Comparison of ENCODE assay signal across 8 cellular contexts in genomic region chr7:44257618-44258422, GRCh38. TPM values are rescaled to one million over a fixed set of nuclear protein-coding genes. Genes with fewer than 3 reads are reported as not detected.
A peak's percentile ranks its signal among the peaks of the same experiment; 100 is the strongest.
DNase-seq lines count a peak whose midpoint lies in the region; ATAC-seq and TF ChIP-seq lines count a peak whose summit lies in the region.

No MANE protein-coding gene starts in this region.

- WGBS in esophagus muscularis mucosa: 21% methylated on average over 15 of the region's 18 CpGs
- no CpG with 5 or more reads among the region's 18 CpGs for WGBS in neuronal stem cell (ENCODE audit: extremely low coverage in 2 of 2, insufficient read length in 2 of 2, insufficient replicate concordance in 1 of 2), 2 donors

- peaks cover 13% of the 10 kb centered on the region for H3K4me1 Mint-ChIP-seq in mesothelial cell of epicardium

- peak overlapping the region; percentile 82 for H2AK5ac ChIP-seq in neuronal stem cell (ENCODE audit: low read depth, low read length)

- in situ Hi-C loops in GM13977 (cut with MboI; ENCODE audit: low pct_unique_long_range_greater_than_20kb, low sequenced_read_pairs, unreplicated experiment): no loop called here

- peak overlapping the region; percentile 65 for H3K9ac ChIP-seq in neuronal stem cell (ENCODE audit: low read depth, low read length, poor library complexity)

- peak overlapping the region; percentile 70 for H2BK5ac ChIP-seq in neuronal stem cell (ENCODE audit: low read length)

- peak overlapping the region; percentile 16 for H2BK120ac ChIP-seq in neuronal stem cell (ENCODE audit: low read depth, low read length)

- H3K4me3 ChIP-seq in esophagus muscularis mucosa (no peak overlapping the region), neuronal stem cell (ENCODE audit: low read length in 2 of 2) (peak overlapping the region in 1 of 2 donors; percentile 7)

- no peaks in the 10 kb centered on the region for H3K27me3 Mint-ChIP-seq in mesothelial cell of epicardium (ENCODE audit: low read depth)

- no peaks in the 10 kb centered on the region for H3K79me1 ChIP-seq in neuronal stem cell (ENCODE audit: low read depth, low read length)

- DNase-seq in GM13977 (ENCODE audit: low spot score) (peak; percentile 88), NOMO-1 treated with DMSO at 0.1 percent for 48 hours (lab: John Stamatoyannopoulos, UW; ENCODE audit: unreplicated experiment) (peak; percentile 89), activated T-cell treated with anti-CD3 and anti-CD28 coated beads for 48 hours (ENCODE audit: low read depth) (peak; percentile 67), esophagus muscularis mucosa (ENCODE audit: extremely low spot score) (peak; percentile 93), neuronal stem cell (ENCODE audit: low spot score) (no peak), stromal cell of bone marrow (ENCODE audit: low read depth) (peak; percentile 87), mesothelial cell of epicardium (ENCODE audit: low spot score in 2 of 2, unreplicated experiment in 2 of 2) (no peak)

- H2BK12ac ChIP-seq in neuronal stem cell (ENCODE audit: low read length): no peak overlapping the region

- H3K36me3 ChIP-seq in esophagus muscularis mucosa (no peaks in the 10 kb centered on the region), neuronal stem cell (replicated peaks in 1 of 2; ENCODE audit: control insufficient read depth in 2 of 2, insufficient read depth in 2 of 2, low read length in 2 of 2) (no peaks in the 10 kb centered on the region)

- H2AFZ ChIP-seq in neuronal stem cell (ENCODE audit: low read length): peak overlapping the region; percentile 60

- H3K4me1 ChIP-seq in esophagus muscularis mucosa (peaks cover 40 to 64% (median 46%) of the 10 kb centered on the region in 4 donors), neuronal stem cell (ENCODE audit: control insufficient read depth in 2 of 2, insufficient read depth in 1 of 2, low read depth in 1 of 2, low read length in 2 of 2) (peaks cover 11 to 17% of the 10 kb centered on the region in 2 donors)

- H4K91ac ChIP-seq in neuronal stem cell (ENCODE audit: low read depth, low read length, poor library complexity): peak overlapping the region; percentile 98

- H3K18ac ChIP-seq in neuronal stem cell (ENCODE audit: low read length): peak overlapping the region; percentile 84

- H3K9me3 ChIP-seq in esophagus muscularis mucosa (no peaks in the 10 kb centered on the region), neuronal stem cell (replicated peaks in 1 of 2; ENCODE audit: control insufficient read depth in 2 of 2, insufficient read depth in 1 of 2, low read depth in 1 of 2, low read length in 2 of 2) (no peaks in the 10 kb centered on the region)

- H3K4me2 ChIP-seq in neuronal stem cell (ENCODE audit: insufficient read depth, low read length, poor library complexity, severe bottlenecking): no peak overlapping the region

- no peaks in the 10 kb centered on the region for H3K36me3 Mint-ChIP-seq in mesothelial cell of epicardium

- ATAC-seq in HG02678 (IDR thresholded peaks at IDR 0.05; ENCODE audit: unreplicated experiment): peak; percentile 85

- H2BK15ac ChIP-seq in neuronal stem cell (ENCODE audit: low read length): peak overlapping the region; percentile 3

- H3K23ac ChIP-seq in neuronal stem cell (ENCODE audit: low read depth, low read length, poor library complexity): peak overlapping the region; percentile 76

- TF ChIP-seq POLR2A in esophagus muscularis mucosa (IDR thresholded peaks at IDR 0.05; ENCODE audit: low read depth): no peak

- H3K27ac Mint-ChIP-seq in mesothelial cell of epicardium: no peak overlapping the region

- H3K4me3 Mint-ChIP-seq in mesothelial cell of epicardium: no peak overlapping the region

- H3K4ac ChIP-seq in neuronal stem cell (ENCODE audit: low read length): no peak overlapping the region

- TF ChIP-seq EP300 in esophagus muscularis mucosa (IDR thresholded peaks at IDR 0.05): no peak

- no peaks in the 10 kb centered on the region for H3K27me3 ChIP-seq in esophagus muscularis mucosa
- H3K27me3 ChIP-seq in neuronal stem cell (ENCODE audit: control insufficient read depth in 3 of 3, insufficient read depth in 3 of 3, low read depth in 1 of 3, low read length in 3 of 3): peaks cover 0 to 6% (median 0%) of the 10 kb centered on the region in 3 experiments

- peaks cover 5% of the 10 kb centered on the region for H3K9me3 Mint-ChIP-seq in mesothelial cell of epicardium

- peak overlapping the region; percentile 63 for H3K14ac ChIP-seq in neuronal stem cell (ENCODE audit: low read length)

- intact Hi-C loops in esophagus muscularis mucosa (cut with DNase I): loop anchor here (5.0 kb wide), 1 partner anchor 234 kb away; the partner anchor contains the start of gene NUDCD3

- H3K27ac ChIP-seq in esophagus muscularis mucosa (replicated peaks in 1 of 4) (peak overlapping the region; percentile 70 to 83 (median 74)), neuronal stem cell (replicated peaks; ENCODE audit: low read length) (no peak overlapping the region)

- peak; percentile 20 for TF ChIP-seq CTCF in GM13977 (IDR thresholded peaks at IDR 0.05; ENCODE audit: extremely low read depth, insufficient read depth, missing control alignments)
- TF ChIP-seq CTCF in esophagus muscularis mucosa (IDR thresholded peaks at IDR 0.05): no peak
- TF ChIP-seq CTCF in mesothelial cell of epicardium (IDR thresholded peaks at IDR 0.05; ENCODE audit: unreplicated experiment): no peak

- peak overlapping the region; percentile 70 for H4K8ac ChIP-seq in neuronal stem cell (ENCODE audit: low read depth, low read length)

RNA-seq across cellular contexts. Expression of gene YKT6, which starts 57.0 kb away (rescaled TPM):
- total RNA-seq in esophagus muscularis mucosa (10 to 100 TPM; 49.8 to 79.5 (median 64.4) TPM), mesothelial cell of epicardium (80.6 to 85.0 TPM (median 83.7 TPM) in 3 replicates)
- 71.1 TPM for polyA plus RNA-seq in neuronal stem cell (2013, experiment 1 of 2)
- polyA plus RNA-seq in neuronal stem cell (2013, experiment 2 of 2): 69.2 TPM

Comparison
In these comparisons a context has a peak if more than half of its experiments do, and no peak if none do; other contexts are left out.
1. DNase-seq: peak in GM13977 (single experiment), NOMO-1 treated with DMSO at 0.1 percent for 48 hours (single experiment), activated T-cell treated with anti-CD3 and anti-CD28 coated beads for 48 hours (single experiment), esophagus muscularis mucosa (single experiment) and stromal cell of bone marrow (single experiment); none in neuronal stem cell (single experiment) and mesothelial cell of epicardium (0 of 2).